9 cellular contexts compared by ENCODE assay signal in genomic region chr5:151686673-151687378, GRCh38. TPM values are rescaled to one million over a fixed set of nuclear protein-coding genes. Genes with fewer than 3 reads are reported as not detected.
DNase-seq lines count a peak whose midpoint lies in the region; ATAC-seq and TF ChIP-seq lines count a peak whose summit lies in the region.
"Had no signal": no experiment of that assay in that cellular context is flagged by ENCODE, and none has a peak within 500 bp of the region (broad histone marks: within the 10 kb centered on the region; RNA-seq: fewer than 3 reads in every experiment).

A gene with protein sequence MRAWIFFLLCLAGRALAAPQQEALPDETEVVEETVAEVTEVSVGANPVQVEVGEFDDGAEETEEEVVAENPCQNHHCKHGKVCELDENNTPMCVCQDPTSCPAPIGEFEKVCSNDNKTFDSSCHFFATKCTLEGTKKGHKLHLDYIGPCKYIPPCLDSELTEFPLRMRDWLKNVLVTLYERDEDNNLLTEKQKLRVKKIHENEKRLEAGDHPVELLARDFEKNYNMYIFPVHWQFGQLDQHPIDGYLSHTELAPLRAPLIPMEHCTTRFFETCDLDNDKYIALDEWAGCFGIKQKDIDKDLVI (minus strand): TSS chr5:151686915. CDS start chr5:151676188, 10,727 bp downstream.

- H3K27me3 ChIP-seq in CD4-positive, alpha-beta memory T cell (ENCODE audit: insufficient read depth, low read length): peaks cover 5% of the 10 kb centered on the region
- no peaks in the 10 kb centered on the region for H3K27me3 ChIP-seq in foreskin keratinocyte

- H3K9me3 ChIP-seq in CD4-positive, alpha-beta memory T cell (ENCODE audit: control insufficient read depth in 1 of 2, low read length in 2 of 2): no peaks in the 10 kb centered on the region

- TF ChIP-seq CTCF in foreskin keratinocyte (conservative IDR thresholded peaks at IDR 0.05) (peak; percentile 14), natural killer cell (IDR thresholded peaks at IDR 0.05) (no peak)

- H3K27ac Mint-ChIP-seq in CD4-positive, alpha-beta memory T cell: peak within 1 kb of the TSS in 3 of 7 donors; percentile 6 to 33 (median 7)
- H3K27ac Mint-ChIP-seq in activated CD4-positive, alpha-beta T cell treated with anti-CD3 and anti-CD28 coated beads, Interleukin-2, amount 10 ng/mL, durations not matched to agents 7 days and 5 days: no peak within 1 kb of the TSS
- peak within 1 kb of the TSS in 1 of 2 donors; percentile 17 for H3K27ac Mint-ChIP-seq in natural killer cell
- H3K27ac Mint-ChIP-seq: activated B cell treated with CpG ODN at 0.5 μM for 24 hours had no signal

- intact Hi-C loops in CD4-positive, alpha-beta memory T cell (cut with micrococcal nuclease): no loop called here
- intact Hi-C loops in natural killer cell (cut with micrococcal nuclease): no loop called here

- CTCF ChIA-PET in CD4-positive, alpha-beta memory T cell (lab: Charles Lee; ENCODE audit: partially characterized antibody): interaction anchor here (0.5 to 1.8 kb wide), 2 partner anchors 12 to 28 kb away, joined by 4 to 5 read pairs; no protein-coding TSS in a partner anchor
- CTCF ChIA-PET in activated CD4-positive, alpha-beta T cell treated with anti-CD3 and anti-CD28 coated beads, Interleukin-2, amount 10 ng/mL, durations not matched to agents 7 days and 5 days (lab: Charles Lee): interaction anchor here (1.6 kb wide), 1 partner anchor 23 kb away, joined by 4 read pairs; no protein-coding TSS in a partner anchor

- H3K4me3 Mint-ChIP-seq in CD4-positive, alpha-beta memory T cell: peak within 1 kb of the TSS in 6 of 8 donors; percentile 2 to 70 (median 64)
- H3K4me3 Mint-ChIP-seq in activated CD4-positive, alpha-beta T cell treated with anti-CD3 and anti-CD28 coated beads, Interleukin-2, amount 10 ng/mL, durations not matched to agents 7 days and 5 days: no peak within 1 kb of the TSS
- H3K4me3 Mint-ChIP-seq in natural killer cell: peak within 1 kb of the TSS; percentile 58
- H3K4me3 Mint-ChIP-seq: activated B cell treated with CpG ODN at 0.5 μM for 24 hours had no signal

- peaks cover 2 to 13% (median 9%) of the 10 kb centered on the region in 4 donors for H3K4me1 Mint-ChIP-seq in CD4-positive, alpha-beta memory T cell
- H3K4me1 Mint-ChIP-seq in activated CD4-positive, alpha-beta T cell treated with anti-CD3 and anti-CD28 coated beads, Interleukin-2, amount 10 ng/mL, durations not matched to agents 7 days and 5 days: peaks cover 10% of the 10 kb centered on the region
- peaks cover 14% of the 10 kb centered on the region in 2 donors for H3K4me1 Mint-ChIP-seq in natural killer cell

- POLR2A ChIA-PET in CD4-positive, alpha-beta memory T cell (lab: Charles Lee; ENCODE audit: partially characterized antibody): no interaction called here
- POLR2A ChIA-PET in activated CD4-positive, alpha-beta T cell treated with anti-CD3 and anti-CD28 coated beads, Interleukin-2, amount 10 ng/mL, durations not matched to agents 7 days and 5 days (lab: Charles Lee): no interaction called here

- H3K27ac ChIP-seq in CD4-positive, alpha-beta memory T cell (ENCODE audit: low read depth, low read length): no peak within 1 kb of the TSS
- H3K27ac ChIP-seq in foreskin keratinocyte: peak within 1 kb of the TSS; percentile 85

- ATAC-seq in GM19455 (IDR thresholded peaks at IDR 0.05; ENCODE audit: unreplicated experiment) (peak; percentile 72), foreskin keratinocyte (peak; percentile 78), natural killer cell (peak; percentile 43 to 74 (median 46))

- no peaks in the 10 kb centered on the region for H3K36me3 ChIP-seq in CD4-positive, alpha-beta memory T cell (ENCODE audit: insufficient read depth, low read length)

- peaks cover 22 to 38% of the 10 kb centered on the region in 2 donors for H3K27me3 Mint-ChIP-seq in CD4-positive, alpha-beta memory T cell
- peaks cover 34% of the 10 kb centered on the region for H3K27me3 Mint-ChIP-seq in activated CD4-positive, alpha-beta T cell treated with anti-CD3 and anti-CD28 coated beads, Interleukin-2, amount 10 ng/mL, durations not matched to agents 7 days and 5 days
- peaks cover 16 to 36% of the 10 kb centered on the region in 2 donors for H3K27me3 Mint-ChIP-seq in natural killer cell (ENCODE audit: low read depth in 2 of 2)

- H3K36me3 Mint-ChIP-seq in CD4-positive, alpha-beta memory T cell: no peaks in the 10 kb centered on the region
- no peaks in the 10 kb centered on the region for H3K36me3 Mint-ChIP-seq in activated CD4-positive, alpha-beta T cell treated with anti-CD3 and anti-CD28 coated beads, Interleukin-2, amount 10 ng/mL, durations not matched to agents 7 days and 5 days (ENCODE audit: low read depth)
- H3K36me3 Mint-ChIP-seq in natural killer cell: no peaks in the 10 kb centered on the region

- peaks cover 0 to 2% (median 0%) of the 10 kb centered on the region in 8 donors for H3K9me3 Mint-ChIP-seq in CD4-positive, alpha-beta memory T cell
- H3K9me3 Mint-ChIP-seq in activated CD4-positive, alpha-beta T cell treated with anti-CD3 and anti-CD28 coated beads, Interleukin-2, amount 10 ng/mL, durations not matched to agents 7 days and 5 days: no peaks in the 10 kb centered on the region
- no peaks in the 10 kb centered on the region for H3K9me3 Mint-ChIP-seq in natural killer cell
- H3K9me3 Mint-ChIP-seq: activated B cell treated with CpG ODN at 0.5 μM for 24 hours had no signal

- no peaks in the 10 kb centered on the region for H3K4me1 ChIP-seq in CD4-positive, alpha-beta memory T cell (ENCODE audit: insufficient read depth, low read length)
- H3K4me1 ChIP-seq in foreskin keratinocyte: peaks cover 24% of the 10 kb centered on the region

- no peak for DNase-seq in CD4-positive, alpha-beta memory T cell
- peak; percentile 47 for DNase-seq in HS-27A (ENCODE audit: low read depth)
- DNase-seq in activated CD4-positive, alpha-beta T cell treated with anti-CD3 and anti-CD28 coated beads, Interleukin-2, amount 10 ng/mL, durations not matched to agents 7 days and 5 days: peak; percentile 8
- peak in 1 of 2 donors; percentile 72 for DNase-seq in foreskin keratinocyte
- no peak for DNase-seq in natural killer cell
- DNase-seq in DMS53 (lab: John Stamatoyannopoulos, UW): no peak
- no peak for DNase-seq in COR-L47 (lab: John Stamatoyannopoulos, UW)
- DNase-seq: activated B cell treated with CpG ODN at 0.5 μM for 24 hours had no signal

- no peak within 1 kb of the TSS for H3K4me3 ChIP-seq in CD4-positive, alpha-beta memory T cell (ENCODE audit: low read length in 2 of 2)

RNA-seq across cellular contexts. Expression of the gene that starts here (rescaled TPM):
- under 1 TPM; 0.19 to 0.47 TPM for total RNA-seq in CD4-positive, alpha-beta memory T cell
- under 1 TPM in 1 of 2 donors, not detected in 1; 0.37 TPM for polyA plus RNA-seq in CD4-positive, alpha-beta memory T cell
- 1 to 10 TPM in 1 of 2 experiments, under 1 TPM in 1; 0.27 to 1.1 TPM for total RNA-seq in activated CD4-positive, alpha-beta T cell treated with anti-CD3 and anti-CD28 coated beads, Interleukin-2, amount 10 ng/mL, durations not matched to agents 7 days and 5 days
- total RNA-seq in foreskin keratinocyte: 459 and 490 TPM in 2 replicates
- polyA plus RNA-seq in foreskin keratinocyte: 365 and 441 TPM in 2 replicates
- total RNA-seq in natural killer cell: 10 to 100 TPM in 2 of 3 donors, 1 to 10 TPM in 1; 3.2 to 48.5 (median 23.4) TPM
- total RNA-seq: activated B cell treated with CpG ODN at 0.5 μM for 24 hours had no signal

Comparison
In these comparisons a context has a peak if more than half of its experiments do, and no peak if none do; other contexts are left out.
1. RNA of the gene that starts here (polyA plus RNA-seq): 365 to 441 TPM in foreskin keratinocyte; 0.37 TPM in CD4-positive, alpha-beta memory T cell; every median in the first group is over 100 times any median in the second.
2. DNase-seq: peak in HS-27A (single experiment) and activated CD4-positive, alpha-beta T cell treated with anti-CD3 and anti-CD28 coated beads, Interleukin-2, amount 10 ng/mL, durations not matched to agents 7 days and 5 days (single experiment); none in CD4-positive, alpha-beta memory T cell (0 of 5), natural killer cell (single experiment), DMS53 (single experiment) and COR-L47 (single experiment).
3. Peak in every context shown above with its lines, with median percentiles within 50 percentile points of each other: ATAC-seq.